In the genomic region with DNA sequence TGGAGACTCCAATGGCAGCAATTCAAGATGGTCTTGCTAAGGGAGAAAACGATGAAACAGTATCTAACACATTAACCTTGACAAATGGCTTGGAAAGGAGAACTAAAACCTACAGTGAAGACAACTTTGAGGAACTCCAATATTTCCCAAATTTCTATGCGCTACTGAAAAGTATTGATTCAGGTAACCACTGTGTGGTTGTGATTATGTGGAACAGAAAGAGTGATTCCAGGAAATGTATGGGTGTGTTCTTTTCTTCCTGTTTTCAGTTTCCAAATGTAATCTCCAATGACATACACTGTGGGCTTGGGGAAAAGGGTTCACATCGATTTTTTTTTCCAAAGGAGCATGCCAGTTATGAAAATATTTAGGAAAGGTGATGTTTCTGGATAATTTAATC, we compare ENCODE assay signal across 17 cellular contexts. TPM values are rescaled to one million over a fixed set of nuclear protein-coding genes. Genes with fewer than 3 reads are reported as not detected.
A peak's percentile ranks its signal among the peaks of the same experiment; 100 is the strongest.
DNase-seq lines count a peak whose midpoint lies in the region; ATAC-seq and TF ChIP-seq lines count a peak whose summit lies in the region.
"Had no signal": no experiment of that assay in that cellular context is flagged by ENCODE, and none has a peak within 500 bp of the region (broad histone marks: within the 10 kb centered on the region; RNA-seq: fewer than 3 reads in every experiment).

No MANE protein-coding gene starts in this region.

- H3K4me1 ChIP-seq in upper lobe of right lung, result no peaks in the 10 kb centered on the region
- H3K4me1 ChIP-seq in tibial nerve, result no peaks in the 10 kb centered on the region

- H3K27me3 ChIP-seq in upper lobe of right lung (no peaks in the 10 kb centered on the region), tibial nerve (peaks cover 0 to 15% of the 10 kb centered on the region in 2 donors)

- H3K9me3 ChIP-seq in upper lobe of right lung, result no peaks in the 10 kb centered on the region
- H3K9me3 ChIP-seq in tibial nerve, result no peaks in the 10 kb centered on the region

- DNase-seq in activated naive CD8-positive, alpha-beta T cell treated with anti-CD3 and anti-CD28 coated beads, Interleukin-2, amount 10 ng/mL, durations not matched to agents 7 days and 5 days, result no peak
- no peak for DNase-seq in activated naive CD8-positive, alpha-beta T cell treated with anti-CD3 and anti-CD28 coated beads for 36 hours
- DNase-seq in MV-4-11 (lab: John Stamatoyannopoulos, UW) (peak; percentile 92), upper lobe of right lung (no peak), NCI-H2107 (lab: John Stamatoyannopoulos, UW) (no peak), tibial nerve (ENCODE audit: low spot score in 2 of 2) (no peak)
- no peak for DNase-seq in activated CD4-positive, alpha-beta T cell treated with anti-CD3 and anti-CD28 coated beads for 36 hours
- DNase-seq: C1 segment of cervical spinal cord, DMS79 treated with DMSO at 0.1 percent for 48 hours, GM23248, HCEC 1CT, NCI-H1048, NCI-H1436, NCI-H1930, NCI-H446 treated with DMSO at 0.1 percent for 48 hours had no signal

- TF ChIP-seq POLR2A in tibial nerve (IDR thresholded peaks at IDR 0.05), result no peak

- H3K9me3 Mint-ChIP-seq in activated naive CD8-positive, alpha-beta T cell treated with anti-CD3 and anti-CD28 coated beads, Interleukin-2, amount 10 ng/mL, durations not matched to agents 7 days and 5 days, result no peaks in the 10 kb centered on the region
- no peaks in the 10 kb centered on the region for H3K9me3 Mint-ChIP-seq in activated naive CD8-positive, alpha-beta T cell treated with anti-CD3 and anti-CD28 coated beads for 36 hours
- H3K9me3 Mint-ChIP-seq in activated CD4-positive, alpha-beta T cell treated with anti-CD3 and anti-CD28 coated beads for 36 hours (ENCODE audit: low read depth), result no peaks in the 10 kb centered on the region
- H3K9me3 Mint-ChIP-seq: T-helper 1 cell treated with Interleukin-12 subunit alpha and Interleukin-12 subunit beta and Interleukin-4 antibody, amounts not matched to agents 30 μg/mL and 1 μg/mL, for 36 hours had no signal

- POLR2A ChIA-PET in activated naive CD8-positive, alpha-beta T cell treated with anti-CD3 and anti-CD28 coated beads, Interleukin-2, amount 10 ng/mL, durations not matched to agents 7 days and 5 days (lab: Charles Lee), result no interaction called here
- POLR2A ChIA-PET in activated CD4-positive, alpha-beta T cell treated with anti-CD3 and anti-CD28 coated beads for 36 hours (lab: Charles Lee), result no interaction called here

- 54 to 62% methylated on average over 3 of the region's 3 CpGs for WGBS in tibial nerve, 2 donors

- peak overlapping the region; percentile 34 for H3K27ac ChIP-seq in VCaP
- H3K27ac ChIP-seq in upper lobe of right lung, result no peak overlapping the region
- H3K27ac ChIP-seq in tibial nerve, result no peak overlapping the region
- H3K27ac ChIP-seq: GM23248 had no signal

- peaks cover 16% of the 10 kb centered on the region for H3K4me1 Mint-ChIP-seq in activated naive CD8-positive, alpha-beta T cell treated with anti-CD3 and anti-CD28 coated beads, Interleukin-2, amount 10 ng/mL, durations not matched to agents 7 days and 5 days
- H3K4me1 Mint-ChIP-seq in activated naive CD8-positive, alpha-beta T cell treated with anti-CD3 and anti-CD28 coated beads for 36 hours, result peaks cover 15% of the 10 kb centered on the region
- H3K4me1 Mint-ChIP-seq in activated CD4-positive, alpha-beta T cell treated with anti-CD3 and anti-CD28 coated beads for 36 hours, result peaks cover 13% of the 10 kb centered on the region

- peaks cover 4% of the 10 kb centered on the region for H3K36me3 Mint-ChIP-seq in activated naive CD8-positive, alpha-beta T cell treated with anti-CD3 and anti-CD28 coated beads, Interleukin-2, amount 10 ng/mL, durations not matched to agents 7 days and 5 days
- H3K36me3 Mint-ChIP-seq in activated naive CD8-positive, alpha-beta T cell treated with anti-CD3 and anti-CD28 coated beads for 36 hours, result no peaks in the 10 kb centered on the region
- H3K36me3 Mint-ChIP-seq in activated CD4-positive, alpha-beta T cell treated with anti-CD3 and anti-CD28 coated beads for 36 hours (ENCODE audit: low read depth), result no peaks in the 10 kb centered on the region

- ATAC-seq in activated naive CD8-positive, alpha-beta T cell treated with anti-CD3 and anti-CD28 coated beads, Interleukin-2, amount 10 ng/mL, durations not matched to agents 7 days and 5 days (ENCODE audit: low read depth), result no peak
- ATAC-seq in upper lobe of right lung, result peak; percentile 44
- ATAC-seq in activated CD4-positive, alpha-beta T cell treated with anti-CD3 and anti-CD28 coated beads for 36 hours, result no peak

- intact Hi-C loops in upper lobe of right lung (cut with DNase I), result no loop called here
- intact Hi-C loops in activated CD4-positive, alpha-beta T cell treated with anti-CD3 and anti-CD28 coated beads for 36 hours (cut with DNase I, micrococcal nuclease), result loop anchor here in 1 of 2 experiments (5.0 kb wide), 1 partner anchor 45 kb away; a partner anchor contains a TSS

- H3K27me3 Mint-ChIP-seq in activated naive CD8-positive, alpha-beta T cell treated with anti-CD3 and anti-CD28 coated beads, Interleukin-2, amount 10 ng/mL, durations not matched to agents 7 days and 5 days, result peaks cover 39% of the 10 kb centered on the region
- H3K27me3 Mint-ChIP-seq in activated naive CD8-positive, alpha-beta T cell treated with anti-CD3 and anti-CD28 coated beads for 36 hours, result peaks cover 28% of the 10 kb centered on the region
- peaks cover 15% of the 10 kb centered on the region for H3K27me3 Mint-ChIP-seq in activated CD4-positive, alpha-beta T cell treated with anti-CD3 and anti-CD28 coated beads for 36 hours

- no peak overlapping the region for H3K27ac Mint-ChIP-seq in activated naive CD8-positive, alpha-beta T cell treated with anti-CD3 and anti-CD28 coated beads, Interleukin-2, amount 10 ng/mL, durations not matched to agents 7 days and 5 days
- no peak overlapping the region for H3K27ac Mint-ChIP-seq in activated naive CD8-positive, alpha-beta T cell treated with anti-CD3 and anti-CD28 coated beads for 36 hours
- no peak overlapping the region for H3K27ac Mint-ChIP-seq in activated CD4-positive, alpha-beta T cell treated with anti-CD3 and anti-CD28 coated beads for 36 hours
- H3K27ac Mint-ChIP-seq: T-helper 1 cell treated with Interleukin-12 subunit alpha and Interleukin-12 subunit beta and Interleukin-4 antibody, amounts not matched to agents 30 μg/mL and 1 μg/mL, for 36 hours had no signal

- H3K4me3 ChIP-seq in upper lobe of right lung (no peak overlapping the region), tibial nerve (no peak overlapping the region)
- H3K4me3 ChIP-seq: GM23248 had no signal

- no peak for TF ChIP-seq CTCF in VCaP (conservative IDR thresholded peaks at IDR 0.05)
- no peak for TF ChIP-seq CTCF in upper lobe of right lung (IDR thresholded peaks at IDR 0.05)
- no peak for TF ChIP-seq CTCF in tibial nerve (IDR thresholded peaks at IDR 0.05)

- no peaks in the 10 kb centered on the region for H3K36me3 ChIP-seq in upper lobe of right lung
- no peaks in the 10 kb centered on the region for H3K36me3 ChIP-seq in tibial nerve

- CTCF ChIA-PET in activated CD4-positive, alpha-beta T cell treated with anti-CD3 and anti-CD28 coated beads for 36 hours (lab: Charles Lee), result interaction anchor here (0.7 kb wide), 1 partner anchor 22 kb away, joined by 4 read pairs; no protein-coding TSS in a partner anchor

- peak overlapping the region; percentile 21 for H3K4me3 Mint-ChIP-seq in activated naive CD8-positive, alpha-beta T cell treated with anti-CD3 and anti-CD28 coated beads, Interleukin-2, amount 10 ng/mL, durations not matched to agents 7 days and 5 days
- H3K4me3 Mint-ChIP-seq in activated naive CD8-positive, alpha-beta T cell treated with anti-CD3 and anti-CD28 coated beads for 36 hours, result no peak overlapping the region
- H3K4me3 Mint-ChIP-seq in activated CD4-positive, alpha-beta T cell treated with anti-CD3 and anti-CD28 coated beads for 36 hours, result no peak overlapping the region
- H3K4me3 Mint-ChIP-seq: T-helper 1 cell treated with Interleukin-12 subunit alpha and Interleukin-12 subunit beta and Interleukin-4 antibody, amounts not matched to agents 30 μg/mL and 1 μg/mL, for 36 hours had no signal

- no peak for TF ChIP-seq EP300 in tibial nerve (IDR thresholded peaks at IDR 0.05)

RNA-seq across cellular contexts. Expression of a gene that starts 10.9 kb away (rescaled TPM):
- total RNA-seq in activated naive CD8-positive, alpha-beta T cell treated with anti-CD3 and anti-CD28 coated beads, Interleukin-2, amount 10 ng/mL, durations not matched to agents 7 days and 5 days, result not detected
- not detected for total RNA-seq in activated naive CD8-positive, alpha-beta T cell treated with anti-CD3 and anti-CD28 coated beads for 36 hours
- total RNA-seq in upper lobe of right lung (0.17 TPM), tibial nerve (not detected)
- total RNA-seq in activated CD4-positive, alpha-beta T cell treated with anti-CD3 and anti-CD28 coated beads for 36 hours, result not detected
- total RNA-seq: GM23248 had no signal

RNA-seq across cellular contexts. Expression of a gene that starts 45.3 kb away (rescaled TPM):
- 10 to 100 TPM; 24.1 to 27.3 TPM for total RNA-seq in activated naive CD8-positive, alpha-beta T cell treated with anti-CD3 and anti-CD28 coated beads, Interleukin-2, amount 10 ng/mL, durations not matched to agents 7 days and 5 days
- total RNA-seq in activated naive CD8-positive, alpha-beta T cell treated with anti-CD3 and anti-CD28 coated beads for 36 hours, result 10 to 100 TPM; 23.5 to 24.2 TPM
- total RNA-seq in upper lobe of right lung (20.6 TPM), tibial nerve (10 to 100 TPM; 16.8 to 24.9 (median 19.9) TPM)
- 10 to 100 TPM; 19.1 to 20.1 TPM for total RNA-seq in activated CD4-positive, alpha-beta T cell treated with anti-CD3 and anti-CD28 coated beads for 36 hours

RNA-seq across cellular contexts. Expression of a gene that starts 59.2 kb away (rescaled TPM):
- total RNA-seq in activated naive CD8-positive, alpha-beta T cell treated with anti-CD3 and anti-CD28 coated beads, Interleukin-2, amount 10 ng/mL, durations not matched to agents 7 days and 5 days, result 10 to 100 TPM; 14.7 to 16.0 TPM
- total RNA-seq in activated naive CD8-positive, alpha-beta T cell treated with anti-CD3 and anti-CD28 coated beads for 36 hours, result 1 to 10 TPM; 4.2 to 4.8 TPM
- total RNA-seq in upper lobe of right lung (16.1 TPM), tibial nerve (100 to 1,000 TPM in 1 of 4 donors, 10 to 100 TPM in 3; 41.6 to 113 (median 54.7) TPM)
- total RNA-seq in activated CD4-positive, alpha-beta T cell treated with anti-CD3 and anti-CD28 coated beads for 36 hours, result 1 to 10 TPM; 5.4 to 6.9 TPM
